In genomic region chr1:53196485-53197271, GRCh38 we compare ENCODE assay signal across 8 cellular contexts. TPM values are rescaled to one million over a fixed set of nuclear protein-coding genes. Genes with fewer than 3 reads are reported as not detected.
A peak's percentile ranks its signal among the peaks of the same experiment; 100 is the strongest.
DNase-seq lines count a peak whose midpoint lies in the region; ATAC-seq, FAIRE-seq and TF ChIP-seq lines count a peak whose summit lies in the region.

Gene CPT2 (plus strand): TSS chr1:53196824. CDS start chr1:53196944, 120 bp downstream.

- CTCF ChIA-PET in WTC11 (lab: Charles Lee), result interaction anchor here (1.2 to 2.4 kb wide), 3 partner anchors 14 to 292 kb away, joined by 3 to 13 read pairs (median 4); no protein-coding TSS in a partner anchor

- peak within 1 kb of the TSS; percentile 93 for H3K4me3 Mint-ChIP-seq in WTC11

- DNase-seq in AG08395 (ENCODE audit: low spot score) (peak; percentile 99), NCI-H345 (lab: John Stamatoyannopoulos, UW) (peak; percentile 93), WTC11 (ENCODE audit: low spot score) (peak; percentile 93), bronchial epithelial cell (ENCODE audit: low read depth) (peak; percentile 78), iPS-NIHi11 (ENCODE audit: low spot score) (peak; percentile 100), small intestine (peak; percentile 93)

- H3K27me3 Mint-ChIP-seq in WTC11 (ENCODE audit: low read depth), result peaks cover 23% of the 10 kb centered on the region

- H3K36me3 ChIP-seq in bronchial epithelial cell (ENCODE audit: control insufficient read depth, insufficient read depth, low read length) (no peaks in the 10 kb centered on the region), small intestine (ENCODE audit: control insufficient read depth in 2 of 2, insufficient read depth in 2 of 2, low read length in 2 of 2) (peaks cover 0 to 2% of the 10 kb centered on the region in 2 donors)

- POLR2A ChIA-PET in WTC11 (lab: Charles Lee), result no interaction called here

- FAIRE-seq in bronchial epithelial cell (lab: Jason Lieb, UNC), result no peak
- FAIRE-seq in small intestine (lab: Jason Lieb, UNC), result no peak

- H3K27ac ChIP-seq in small intestine (ENCODE audit: low read depth in 1 of 2, low read length in 1 of 2), result peak within 1 kb of the TSS; percentile 99 to 100

- no peaks in the 10 kb centered on the region for H3K27me3 ChIP-seq in bronchial epithelial cell (ENCODE audit: control insufficient read depth, insufficient read depth, low read length)
- no peaks in the 10 kb centered on the region for H3K27me3 ChIP-seq in small intestine (ENCODE audit: control insufficient read depth in 2 of 2, insufficient read depth in 2 of 2, low read length in 2 of 2)

- TF ChIP-seq POLR2A in GM18951 (IDR thresholded peaks at IDR 0.05; ENCODE audit: extremely low read depth, insufficient read depth, insufficient read length), result peak; percentile 98

- WGBS in small intestine, 3 donors, result 0% methylated on average over 39 to 57 of the region's 57 CpGs

- H3K4me1 ChIP-seq in small intestine (ENCODE audit: control insufficient read depth in 2 of 2, insufficient read depth in 1 of 2, low read depth in 1 of 2, low read length in 1 of 2), result peaks cover 3 to 10% of the 10 kb centered on the region in 2 donors

- ATAC-seq in HG03175 (IDR thresholded peaks at IDR 0.05; ENCODE audit: unreplicated experiment), result peak; percentile 99
- ATAC-seq in WTC11, result peak; percentile 98

- no peak for TF ChIP-seq CTCF in WTC11 (IDR thresholded peaks at IDR 0.05)
- TF ChIP-seq CTCF in bronchial epithelial cell (IDR thresholded peaks at IDR 0.05; ENCODE audit: insufficient read depth, low read length, severe bottlenecking), result no peak

- H3K27ac Mint-ChIP-seq in WTC11, result peak within 1 kb of the TSS; percentile 87

- in situ Hi-C loops in GM18951 (cut with MboI; ENCODE audit: low sequenced_read_pairs, unreplicated experiment), result no loop called here

- H3K9me3 Mint-ChIP-seq in WTC11, result no peaks in the 10 kb centered on the region

- H3K36me3 Mint-ChIP-seq in WTC11, result peaks cover 10% of the 10 kb centered on the region; the same call in 1 of the 2 replicates

- peak within 1 kb of the TSS; percentile 64 for H3K4me3 ChIP-seq in bronchial epithelial cell (ENCODE audit: low read depth, low read length)
- peak within 1 kb of the TSS; percentile 94 for H3K4me3 ChIP-seq in small intestine (ENCODE audit: low read depth in 1 of 2, low read length in 2 of 2)

- H3K4me1 Mint-ChIP-seq in WTC11, result peaks cover 20% of the 10 kb centered on the region

- no peaks in the 10 kb centered on the region for H3K9me3 ChIP-seq in small intestine (ENCODE audit: control insufficient read depth, low read depth)

TF ChIP-seq in WTC11, 78 proteins besides CTCF, POLR2A, EP300 and RAD21 (continues in another document):
- TF ChIP-seq OVOL2 (CRISPR knock-in tag; IDR thresholded peaks at IDR 0.05; ENCODE audit: borderline replicate concordance) (no peak), IRF1 (CRISPR knock-in tag; IDR thresholded peaks at IDR 0.05) (peak; percentile 53; the same call in 1 of the 2 replicates), SOX15 (CRISPR knock-in tag; IDR thresholded peaks at IDR 0.05) (no peak), ESRRA (CRISPR knock-in tag; IDR thresholded peaks at IDR 0.05; ENCODE audit: borderline replicate concordance) (peak; percentile 54; the same call in 1 of the 2 replicates), RELA (CRISPR knock-in tag; IDR thresholded peaks at IDR 0.05; ENCODE audit: borderline replicate concordance) (peak; percentile 36; the same call in 1 of the 2 replicates), HMGXB4 (CRISPR knock-in tag; IDR thresholded peaks at IDR 0.05) (peak; percentile 70; the same call in 1 of the 2 replicates), CREM (CRISPR knock-in tag; IDR thresholded peaks at IDR 0.05) (peak; percentile 69; the same call in 1 of the 2 replicates), SMAD3 (CRISPR knock-in tag; IDR thresholded peaks at IDR 0.05; ENCODE audit: borderline replicate concordance) (0 out of 2 replicates have a peak, but pooled peaks have one; percentile 54), ETV6 (CRISPR knock-in tag; IDR thresholded peaks at IDR 0.05) (peak; percentile 75; the same call in 1 of the 2 replicates), SP1 (CRISPR knock-in tag; conservative IDR thresholded peaks at IDR 0.05) (peak; percentile 90), ZNF232 (CRISPR knock-in tag; IDR thresholded peaks at IDR 0.05) (no peak), ZNF317 (CRISPR knock-in tag; IDR thresholded peaks at IDR 0.05; ENCODE audit: borderline replicate concordance, low read depth) (no peak), MYBL2 (CRISPR knock-in tag; IDR thresholded peaks at IDR 0.05) (peak; percentile 57; the same call in 1 of the 2 replicates), EMX1 (CRISPR knock-in tag; IDR thresholded peaks at IDR 0.05) (no peak), ZMAT4 (CRISPR knock-in tag; IDR thresholded peaks at IDR 0.05) (no peak), ZBTB43 (CRISPR knock-in tag; IDR thresholded peaks at IDR 0.05) (0 out of 2 replicates have a peak, but pooled peaks have one; percentile 51), ERG (CRISPR knock-in tag; IDR thresholded peaks at IDR 0.05) (no peak), E2F5 (CRISPR knock-in tag; IDR thresholded peaks at IDR 0.05) (peak; percentile 88), CBFB (CRISPR knock-in tag; IDR thresholded peaks at IDR 0.05; ENCODE audit: low read depth) (peak; percentile 74; the same call in 1 of the 2 replicates), ZSCAN18 (CRISPR knock-in tag; IDR thresholded peaks at IDR 0.05) (no peak), NFATC4 (CRISPR knock-in tag; IDR thresholded peaks at IDR 0.05) (no peak)

RNA-seq across cellular contexts. Expression of gene CPT2, which starts in this region (rescaled TPM):
- 30.3 to 33.7 TPM (median 31.8 TPM) in 3 replicates for total RNA-seq in WTC11 (2021)
- total RNA-seq in bronchial epithelial cell, result 5.5 and 15.0 TPM in 2 replicates
- 10 to 100 TPM; 28.1 to 35.8 (median 34.9) TPM for polyA plus RNA-seq in small intestine

Comparison
In these comparisons a context has a peak if more than half of its experiments do, and no peak if none do; other contexts are left out.
1. Peak in every context shown above with its lines: DNase-seq, ATAC-seq, H3K4me3 ChIP-seq and H3K27ac ChIP-seq.